ENCODE assay signal across 20 cellular contexts in genomic region chr10:52645435-52645776, GRCh38.
"Had no signal": no experiment of that assay in that cellular context is flagged by ENCODE, and none has a peak within 500 bp of the region (broad histone marks: within the 10 kb centered on the region; RNA-seq: fewer than 3 reads in every experiment).

No MANE protein-coding gene starts in this region.

- DNase-seq: activated CD4-positive, alpha-beta T cell treated with anti-CD3 and anti-CD28 coated beads for 1 hour; activated CD4-positive, alpha-beta T cell treated with anti-CD3 and anti-CD28 coated beads, Interleukin-2, amount 50 U/mL, for 1 hour; activated CD8-positive, alpha-beta memory T cell treated with anti-CD3 and anti-CD28 coated beads, Interleukin-2, amount 10 ng/mL, durations not matched to agents 7 days and 5 days; effector CD8-positive, alpha-beta T cell; glutamatergic neuron; left lung; lower lobe of right lung; stimulated activated CD4-positive, alpha-beta T cell treated with anti-CD3 and anti-CD28 coated beads, Interleukin-12 subunit alpha, Interleukin-12 subunit beta, amount 100 ng/mL, for 4 hours; stimulated activated CD4-positive, alpha-beta T cell treated with anti-CD3 and anti-CD28 coated beads, Interleukin-4, amount 100 ng/mL, for 1 hour; stimulated activated naive CD8-positive, alpha-beta T cell treated with anti-CD3 and anti-CD28 coated beads, Interleukin-15, Interleukin-2, amounts not matched to agents 100 U/mL and 50 U/mL, for 24 hours; transverse colon had no signal

- H3K4me1 Mint-ChIP-seq: activated CD8-positive, alpha-beta memory T cell treated with anti-CD3 and anti-CD28 coated beads, Interleukin-2, amount 10 ng/mL, durations not matched to agents 7 days and 5 days; activated naive CD4-positive, alpha-beta T cell treated with anti-CD3 and anti-CD28 coated beads, Interleukin-2, amount 50 U/mL, for 24 hours; central memory CD8-positive, alpha-beta T cell had no signal

- H3K9me3 ChIP-seq: gastrocnemius medialis, left lung, lower lobe of right lung, neutrophil, right lobe of liver, testis, transverse colon had no signal

- H3K4me1 ChIP-seq: left lung, lower lobe of right lung, right lobe of liver, testis, transverse colon had no signal

- H3K4me3 Mint-ChIP-seq: activated CD8-positive, alpha-beta memory T cell treated with anti-CD3 and anti-CD28 coated beads, Interleukin-2, amount 10 ng/mL, durations not matched to agents 7 days and 5 days; activated CD8-positive, alpha-beta T cell treated with anti-CD3 and anti-CD28 coated beads, Interleukin-2, amount 10 ng/mL, durations not matched to agents 7 days and 5 days; activated naive CD4-positive, alpha-beta T cell treated with anti-CD3 and anti-CD28 coated beads, Interleukin-2, amount 50 U/mL, for 24 hours; central memory CD8-positive, alpha-beta T cell; natural killer cell treated with Interleukin-12 subunit alpha and Interleukin-12 subunit beta and Interleukin-15 and Interleukin-18, amount 100 ng/mL, for 72 hours had no signal

- H3K27ac Mint-ChIP-seq: activated CD8-positive, alpha-beta memory T cell treated with anti-CD3 and anti-CD28 coated beads, Interleukin-2, amount 10 ng/mL, durations not matched to agents 7 days and 5 days; activated CD8-positive, alpha-beta T cell treated with anti-CD3 and anti-CD28 coated beads, Interleukin-2, amount 10 ng/mL, durations not matched to agents 7 days and 5 days; activated naive CD4-positive, alpha-beta T cell treated with anti-CD3 and anti-CD28 coated beads, Interleukin-2, amount 50 U/mL, for 24 hours; activated T-helper 2 cell treated with anti-CD3 and anti-CD28 coated beads, Interferon-gamma antibody, Interleukin-2, Interleukin-4, amounts not matched to agents 10 μg/mL and 5 μg/mL and 100 μg/mL, durations not matched to agents 14 hours and 24 hours and 36 hours; natural killer cell treated with Interleukin-12 subunit alpha and Interleukin-12 subunit beta and Interleukin-15 and Interleukin-18, amount 100 ng/mL, for 72 hours had no signal

- H3K4me3 ChIP-seq: gastrocnemius medialis, left lung, lower lobe of right lung, right lobe of liver, testis, transverse colon had no signal

- H3K9me3 Mint-ChIP-seq: activated T-helper 2 cell treated with anti-CD3 and anti-CD28 coated beads, Interferon-gamma antibody, Interleukin-2, Interleukin-4, amounts not matched to agents 10 μg/mL and 5 μg/mL and 100 μg/mL, durations not matched to agents 14 hours and 24 hours and 36 hours; central memory CD8-positive, alpha-beta T cell; natural killer cell treated with Interleukin-12 subunit alpha and Interleukin-12 subunit beta and Interleukin-15 and Interleukin-18, amount 100 ng/mL, for 72 hours had no signal

- H3K36me3 Mint-ChIP-seq: activated CD8-positive, alpha-beta memory T cell treated with anti-CD3 and anti-CD28 coated beads, Interleukin-2, amount 10 ng/mL, durations not matched to agents 7 days and 5 days; activated naive CD4-positive, alpha-beta T cell treated with anti-CD3 and anti-CD28 coated beads, Interleukin-2, amount 50 U/mL, for 24 hours; natural killer cell treated with Interleukin-12 subunit alpha and Interleukin-12 subunit beta and Interleukin-15 and Interleukin-18, amount 100 ng/mL, for 72 hours had no signal

- H3K27me3 ChIP-seq: gastrocnemius medialis, left lung, neutrophil, right lobe of liver, testis, transverse colon had no signal

- H3K27ac ChIP-seq: left lung, lower lobe of right lung, neutrophil, right lobe of liver, testis, transverse colon had no signal

- ATAC-seq: activated CD8-positive, alpha-beta memory T cell treated with anti-CD3 and anti-CD28 coated beads, Interleukin-2, amount 10 ng/mL, durations not matched to agents 7 days and 5 days; activated CD8-positive, alpha-beta T cell treated with anti-CD3 and anti-CD28 coated beads, Interleukin-2, amount 10 ng/mL, durations not matched to agents 7 days and 5 days; natural killer cell treated with Interleukin-12 subunit alpha and Interleukin-12 subunit beta and Interleukin-15 and Interleukin-18, amount 100 ng/mL, for 72 hours; stimulated activated naive CD8-positive, alpha-beta T cell treated with anti-CD3 and anti-CD28 coated beads, Interleukin-15, Interleukin-2, amounts not matched to agents 100 U/mL and 50 U/mL, for 24 hours had no signal

- H3K27me3 Mint-ChIP-seq: activated CD8-positive, alpha-beta memory T cell treated with anti-CD3 and anti-CD28 coated beads, Interleukin-2, amount 10 ng/mL, durations not matched to agents 7 days and 5 days; activated naive CD4-positive, alpha-beta T cell treated with anti-CD3 and anti-CD28 coated beads, Interleukin-2, amount 50 U/mL, for 24 hours; central memory CD8-positive, alpha-beta T cell; natural killer cell treated with Interleukin-12 subunit alpha and Interleukin-12 subunit beta and Interleukin-15 and Interleukin-18, amount 100 ng/mL, for 72 hours had no signal

- H3K36me3 ChIP-seq: gastrocnemius medialis, left lung, lower lobe of right lung, neutrophil, right lobe of liver, transverse colon had no signal
